12 cellular contexts compared by ENCODE assay signal in the genomic region with DNA sequence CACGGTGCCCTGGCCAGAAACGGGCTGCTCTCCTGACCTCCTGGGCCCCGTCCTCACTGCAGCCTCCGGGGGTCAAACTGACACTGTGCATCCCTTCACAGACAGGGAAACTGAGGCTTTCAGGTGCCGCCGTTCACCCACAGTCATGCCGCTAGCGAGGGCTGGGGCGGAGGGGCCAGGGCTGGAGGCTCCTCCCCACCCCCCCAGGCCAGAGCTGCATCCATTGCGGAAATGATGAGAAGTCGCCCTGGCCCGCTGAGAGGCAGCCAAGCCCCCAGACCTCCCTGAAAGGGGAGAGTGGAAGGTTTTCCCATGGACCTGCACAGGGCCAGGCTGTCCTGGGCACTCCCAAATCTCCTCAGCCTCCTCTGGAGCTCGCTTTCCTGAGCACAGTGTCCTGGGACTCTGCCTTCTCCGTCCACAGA. TPM values are rescaled to one million over a fixed set of nuclear protein-coding genes. Genes with fewer than 3 reads are reported as not detected.
DNase-seq lines count a peak whose midpoint lies in the region; ATAC-seq and TF ChIP-seq lines count a peak whose summit lies in the region.
"Had no signal": no experiment of that assay in that cellular context is flagged by ENCODE, and none has a peak within 500 bp of the region (broad histone marks: within the 10 kb centered on the region; RNA-seq: fewer than 3 reads in every experiment).

No MANE protein-coding gene starts in this region.

- peak overlapping the region; percentile 90 to 94 for H3K27ac ChIP-seq in breast epithelium
- H3K27ac ChIP-seq in mammary epithelial cell (ENCODE audit: insufficient read depth, low read depth, low read length), result no peak overlapping the region
- no peak overlapping the region for H3K27ac ChIP-seq in trophoblast cell (ENCODE audit: low read depth, low read length)
- H3K27ac ChIP-seq in uterus, result peak overlapping the region; percentile 93 to 96

- TF ChIP-seq POLR2A in breast epithelium (IDR thresholded peaks at IDR 0.05), result no peak
- no peak for TF ChIP-seq POLR2A in uterus (IDR thresholded peaks at IDR 0.05)

- H3K9me3 ChIP-seq in breast epithelium, result no peaks in the 10 kb centered on the region
- H3K9me3 ChIP-seq in mammary epithelial cell (replicated peaks; ENCODE audit: insufficient read depth, low read length), result no peaks in the 10 kb centered on the region
- H3K9me3 ChIP-seq in trophoblast cell (ENCODE audit: insufficient read depth, low read depth, low read length), result no peaks in the 10 kb centered on the region
- no peaks in the 10 kb centered on the region for H3K9me3 ChIP-seq in uterus

- dilution Hi-C loops in mammary epithelial cell (cut with HindIII; ENCODE audit: low sequenced_read_pairs), result loop anchor here (5.0 to 10.0 kb wide), 4 partner anchors 59 to 316 kb away; no protein-coding TSS in a partner anchor

- H3K4me1 ChIP-seq in breast epithelium (peaks cover 18 to 30% of the 10 kb centered on the region in 2 donors), mammary epithelial cell (ENCODE audit: insufficient read depth, low read length) (peaks cover 17% of the 10 kb centered on the region), trophoblast cell (ENCODE audit: control insufficient read depth in 1 of 2, insufficient read depth in 2 of 2, low read length in 2 of 2) (peaks cover 26 to 33% of the 10 kb centered on the region in 2 experiments), uterus (peaks cover 16 to 37% of the 10 kb centered on the region in 2 donors)

- H4K20me1 ChIP-seq in mammary epithelial cell (ENCODE audit: insufficient read depth, low read length), result no peaks in the 10 kb centered on the region

- BruUV-seq in mammary epithelial cell (replicated peaks; lab: Mats Ljungman, UMichigan), result no TSS peak

- DNase-seq in breast epithelium (ENCODE audit: low spot score in 2 of 2) (peak in 1 of 2 donors; percentile 43), mammary epithelial cell (no peak), cardiac septum (ENCODE audit: low spot score) (peak; percentile 47), trophoblast cell (no peak), uterus (peak; percentile 45), H4 (ENCODE audit: low spot score) (no peak)
- DNase-seq in stimulated activated naive CD4-positive, alpha-beta T cell treated with Interleukin-2 at 50 U/mL for 16 hours (lab: John Stamatoyannopoulos, UW), result no peak
- DNase-seq: activated CD4-positive, alpha-beta T cell treated with anti-CD3 and anti-CD28 coated beads, Interleukin-2, amount 50 U/mL, for 4 hours; activated T-cell treated with anti-CD3 and anti-CD28 coated beads, Interleukin-2, amount 50 U/mL, for 72 hours; effector CD4-positive, alpha-beta T cell; SHP77 had no signal

- H2BK5ac ChIP-seq in trophoblast cell (ENCODE audit: low read depth, low read length, poor library complexity), result no peak overlapping the region

- ATAC-seq in HG03520 (IDR thresholded peaks at IDR 0.05; ENCODE audit: unreplicated experiment), result no peak
- ATAC-seq: activated T-cell treated with anti-CD3 and anti-CD28 coated beads, Interleukin-2, amount 50 U/mL, for 72 hours had no signal

- no peak overlapping the region for H2BK12ac ChIP-seq in trophoblast cell (ENCODE audit: low read length)

- H4K8ac ChIP-seq in trophoblast cell (ENCODE audit: low read depth, low read length), result no peak overlapping the region

- H3K4me3 ChIP-seq in breast epithelium, result no peak overlapping the region
- H3K4me3 ChIP-seq in mammary epithelial cell (replicated peaks in 1 of 3; ENCODE audit: insufficient read depth in 1 of 3, low read depth in 2 of 3, low read length in 3 of 3), result no peak overlapping the region
- no peak overlapping the region for H3K4me3 ChIP-seq in trophoblast cell (ENCODE audit: low read depth, low read length)
- no peak overlapping the region for H3K4me3 ChIP-seq in uterus

- no peak overlapping the region for H3K14ac ChIP-seq in trophoblast cell (ENCODE audit: low read length)

- H4K91ac ChIP-seq in trophoblast cell (ENCODE audit: low read depth, low read length), result no peak overlapping the region

- no peak overlapping the region for H3K4ac ChIP-seq in trophoblast cell (ENCODE audit: low read depth, low read length)

- no peak for TF ChIP-seq CTCF in breast epithelium (IDR thresholded peaks at IDR 0.05)
- TF ChIP-seq CTCF in mammary epithelial cell (conservative IDR thresholded peaks at IDR 0.05 in 1 of 2, IDR thresholded peaks at IDR 0.05 in 1 of 2; ENCODE audit: extremely low read depth in 1 of 2, insufficient read depth in 1 of 2, low read depth in 1 of 2, low read length in 2 of 2), result no peak
- no peak for TF ChIP-seq CTCF in uterus (IDR thresholded peaks at IDR 0.05)

- 75% methylated on average over 10 of the region's 14 CpGs for WGBS in mammary epithelial cell (ENCODE audit: low coverage, missing lambda C conversion rate)
- WGBS in trophoblast cell (ENCODE audit: extremely low coverage, insufficient coverage, insufficient read length), result no CpG with 5 or more reads among the region's 14 CpGs

- intact Hi-C loops in breast epithelium (cut with DNase I; ENCODE audit: low total_unique reads), result loop anchor here (10.0 kb wide), 1 partner anchor 56 kb away; no protein-coding TSS in a partner anchor
- intact Hi-C loops in mammary epithelial cell (cut with micrococcal nuclease), result no loop called here
- intact Hi-C loops in cardiac septum (cut with DNase I), result no loop called here
- intact Hi-C loops in uterus (cut with DNase I; ENCODE audit: low total_unique reads), result no loop called here

- H3K79me1 ChIP-seq in trophoblast cell (ENCODE audit: low read length), result peaks cover 14% of the 10 kb centered on the region

- no peak overlapping the region for H2BK120ac ChIP-seq in trophoblast cell (ENCODE audit: insufficient read depth, low read length, poor library complexity)

- H3K36me3 ChIP-seq in breast epithelium (no peaks in the 10 kb centered on the region), mammary epithelial cell (ENCODE audit: insufficient read depth, low read length) (no peaks in the 10 kb centered on the region), trophoblast cell (ENCODE audit: control insufficient read depth in 1 of 2, insufficient read depth in 2 of 2, low read length in 2 of 2) (no peaks in the 10 kb centered on the region), uterus (no peaks in the 10 kb centered on the region)

- CTCF ChIA-PET in mammary epithelial cell (lab: Charles Lee; ENCODE audit: low non-redundant PET), result no interaction called here

- no peak overlapping the region for H3K23ac ChIP-seq in trophoblast cell (ENCODE audit: low read length)

- in situ Hi-C loops in mammary epithelial cell (cut with MboI; ENCODE audit: low sequenced_read_pairs in 2 of 2), result no loop called here

- H3K27me3 ChIP-seq in breast epithelium, result peaks cover 0 to 4% of the 10 kb centered on the region in 2 donors
- H3K27me3 ChIP-seq in mammary epithelial cell (ENCODE audit: insufficient read depth, low read length), result no peaks in the 10 kb centered on the region
- H3K27me3 ChIP-seq in trophoblast cell (ENCODE audit: insufficient read depth, low read length), result no peaks in the 10 kb centered on the region
- H3K27me3 ChIP-seq in uterus, result no peaks in the 10 kb centered on the region

- H2AFZ ChIP-seq in mammary epithelial cell (ENCODE audit: low read depth, low read length) (no peak overlapping the region), trophoblast cell (ENCODE audit: insufficient read depth, low read length, poor library complexity) (peak overlapping the region; percentile 17)

- H4K12ac ChIP-seq in trophoblast cell (ENCODE audit: low read depth, low read length), result no peak overlapping the region

- no peaks in the 10 kb centered on the region for H3K79me2 ChIP-seq in mammary epithelial cell (ENCODE audit: insufficient read depth, low read length)
- H3K79me2 ChIP-seq in trophoblast cell (ENCODE audit: control insufficient read depth, insufficient read depth, low read length, poor library complexity), result no peaks in the 10 kb centered on the region

- H3K4me2 ChIP-seq in mammary epithelial cell (ENCODE audit: insufficient read depth, low read depth, low read length), result no peak overlapping the region
- H3K4me2 ChIP-seq in trophoblast cell (ENCODE audit: low read length), result no peak overlapping the region

- H3K18ac ChIP-seq in trophoblast cell (ENCODE audit: low read length), result no peak overlapping the region

- H3K9ac ChIP-seq in mammary epithelial cell (ENCODE audit: insufficient read depth, low read length) (no peak overlapping the region), trophoblast cell (ENCODE audit: low read length) (no peak overlapping the region)

- no peak overlapping the region for H2AK5ac ChIP-seq in trophoblast cell (ENCODE audit: low read length)

RNA-seq across cellular contexts. Expression of a gene that starts 16.5 kb away (rescaled TPM):
- total RNA-seq in breast epithelium (10 to 100 TPM; 26.6 to 50.6 (median 38.7) TPM), mammary epithelial cell (10 to 100 TPM; 18.0 to 18.7 TPM), cardiac septum (121 TPM), uterus (100 to 1,000 TPM in 1 of 4 donors, 10 to 100 TPM in 3; 22.5 to 160 (median 93.2) TPM)
- 17.3 TPM for polyA plus RNA-seq in mammary epithelial cell
- polyA minus RNA-seq in mammary epithelial cell, result 18.8 TPM
- polyA plus RNA-seq in trophoblast cell (2013), result 25.7 and 25.9 TPM in 2 replicates
- 15.8 and 21.0 TPM in 2 replicates for total RNA-seq in H4 (2014; rRNA removed; shearing (Covaris generic))

Comparison
In these comparisons a context has a peak if more than half of its experiments do, and no peak if none do; other contexts are left out.
1. H3K27ac ChIP-seq: peak in breast epithelium (2 of 2) and uterus (2 of 2); none in mammary epithelial cell (single experiment) and trophoblast cell (single experiment).
2. DNase-seq: peak in cardiac septum (single experiment) and uterus (2 of 2); none in mammary epithelial cell (single experiment), trophoblast cell (0 of 2), stimulated activated naive CD4-positive, alpha-beta T cell treated with Interleukin-2 at 50 U/mL for 16 hours (single experiment) and H4 (single experiment).